In the genomic region with DNA sequence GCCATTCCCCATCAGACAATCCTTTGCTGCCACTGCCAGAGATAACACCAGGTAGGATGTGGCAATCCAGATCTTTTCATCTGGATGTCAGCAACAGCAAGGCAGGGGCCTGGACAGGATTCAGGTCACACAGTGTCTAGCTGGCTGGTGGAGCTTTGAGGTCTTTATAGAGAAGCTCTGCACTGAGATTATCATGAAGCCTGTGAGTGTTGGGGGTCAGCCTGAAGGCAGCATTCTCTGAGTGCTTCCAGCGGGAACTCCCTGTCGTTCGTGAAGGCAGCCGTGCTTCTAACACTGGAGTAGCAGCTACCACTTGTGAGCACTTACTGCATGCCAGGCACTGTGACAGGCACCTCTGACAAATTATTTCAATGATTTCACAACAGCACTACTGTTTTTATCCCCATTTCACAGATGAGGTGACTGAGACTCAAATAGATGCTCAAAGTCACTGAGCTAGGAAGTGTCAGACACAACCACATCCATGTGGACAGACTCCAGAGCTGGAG, we compare ENCODE assay signal across 24 cellular contexts.
DNase-seq lines count a peak whose midpoint lies in the region; ATAC-seq, FAIRE-seq and TF ChIP-seq lines count a peak whose summit lies in the region.
"Had no signal": no experiment of that assay in that cellular context is flagged by ENCODE, and none has a peak within 500 bp of the region (broad histone marks: within the 10 kb centered on the region; RNA-seq: fewer than 3 reads in every experiment).

No MANE protein-coding gene starts in this region.

- WGBS in H1 (ENCODE audit: extremely low coverage in 1 of 2, insufficient coverage in 1 of 2, insufficient read length in 1 of 2, insufficient replicate concordance in 2 of 2, low coverage in 1 of 2, low lambda C conversion rate in 2 of 2, missing lambda C conversion rate in 1 of 2), 2 experiments, result 87% methylated on average over 4 of the region's 4 CpGs; no CpG with 5 or more reads in 1 of the 2 experiments

- H3K27me3 Mint-ChIP-seq in neural progenitor cell (ENCODE audit: insufficient read depth, low read depth), result no peaks in the 10 kb centered on the region

- H3K9me3 ChIP-seq in H1 (ENCODE audit: insufficient read depth in 2 of 2, low read depth in 1 of 2, low read length in 1 of 2), result peaks cover 3 to 6% of the 10 kb centered on the region in 2 experiments; a peak in 1 of 4 replicates
- H3K9me3 ChIP-seq in neural progenitor cell (ENCODE audit: low read depth), result peaks cover 12% of the 10 kb centered on the region

- ATAC-seq in GM18498 (IDR thresholded peaks at IDR 0.05; ENCODE audit: unreplicated experiment) (no peak), left colon (no peak)
- ATAC-seq: activated CD8-positive, alpha-beta T cell treated with anti-CD3 and anti-CD28 coated beads, Interleukin-2, amount 10 ng/mL, durations not matched to agents 7 days and 5 days; natural killer cell had no signal

- peaks cover 17% of the 10 kb centered on the region for H3K9me3 Mint-ChIP-seq in neural progenitor cell

- H2BK12ac ChIP-seq in H1 (ENCODE audit: low read depth, low read length), result no peak overlapping the region

- H3K36me3 Mint-ChIP-seq in neural progenitor cell, result peaks cover 5% of the 10 kb centered on the region

- no peak for FAIRE-seq in H1 (lab: Jason Lieb, UNC)
- FAIRE-seq: GM18507, islet of Langerhans, TTC549 had no signal

- no peak overlapping the region for H3K4ac ChIP-seq in H1 (replicated peaks; ENCODE audit: insufficient read length, low read depth, low read length)

- H2BK120ac ChIP-seq in H1 (replicated peaks; ENCODE audit: low read depth, low read length), result no peak overlapping the region

- no peak overlapping the region for H4K5ac ChIP-seq in H1 (ENCODE audit: insufficient read length, low read depth, low read length)

- H3K27me3 ChIP-seq in H1 (replicated peaks in 1 of 4; ENCODE audit: control insufficient read depth in 3 of 4, extremely low read depth in 1 of 4, insufficient read depth in 3 of 4, low read length in 3 of 4), result no peaks in the 10 kb centered on the region
- H3K27me3 ChIP-seq in neural progenitor cell, result no peaks in the 10 kb centered on the region
- H3K27me3 ChIP-seq: Peyer's patch, stomach, tibial nerve had no signal

- H3K23ac ChIP-seq in H1 (ENCODE audit: insufficient read length), result no peak overlapping the region

- CTCF ChIA-PET in H1 (lab: Charles Lee; ENCODE audit: partially characterized antibody), result interaction anchor here (1.0 to 2.6 kb wide), 6 partner anchors 12 to 137 kb away, joined by 3 to 11 read pairs (median 6); partner anchors contain the start of gene HK2

- H3K79me2 ChIP-seq in H1 (ENCODE audit: control insufficient read depth in 1 of 2, insufficient read depth in 2 of 2, low read length in 2 of 2) (no peaks in the 10 kb centered on the region), neural progenitor cell (ENCODE audit: low read depth) (no peaks in the 10 kb centered on the region)

- H3K9ac ChIP-seq in H1 (replicated peaks in 1 of 4; ENCODE audit: extremely low read depth in 1 of 4, low read depth in 3 of 4, low read length in 3 of 4) (no peak overlapping the region), neural progenitor cell (no peak overlapping the region)

- no peak for TF ChIP-seq EP300 in H1 (IDR thresholded peaks at IDR 0.05; ENCODE audit: borderline replicate concordance in 1 of 2, low read depth in 2 of 2, low read length in 2 of 2)

- H3K14ac ChIP-seq in H1 (ENCODE audit: insufficient read length), result no peak overlapping the region

- H4K20me1 ChIP-seq in H1 (replicated peaks in 1 of 2; ENCODE audit: control insufficient read depth in 1 of 2, insufficient read depth in 2 of 2, low read length in 2 of 2) (no peaks in the 10 kb centered on the region), neural progenitor cell (ENCODE audit: low read depth) (no peaks in the 10 kb centered on the region)

- no peaks in the 10 kb centered on the region for H3K23me2 ChIP-seq in H1 (ENCODE audit: low read depth, low read length)

- H2BK20ac ChIP-seq in H1 (ENCODE audit: low read length), result 0 out of 2 replicates have a peak overlapping the region, but pooled peaks have one; percentile 6

- no peaks in the 10 kb centered on the region for H3K79me1 ChIP-seq in H1 (ENCODE audit: low read depth, low read length)

- H3F3A ChIP-seq in neural progenitor cell (ENCODE audit: low read depth), result peaks cover 19% of the 10 kb centered on the region

- H3K4me1 Mint-ChIP-seq in neural progenitor cell, result peaks cover 31% of the 10 kb centered on the region
- H3K4me1 Mint-ChIP-seq: natural killer cell had no signal

- H3K27ac ChIP-seq in H1 (ENCODE audit: low read depth, low read length) (no peak overlapping the region), neural progenitor cell (no peak overlapping the region)
- H3K27ac ChIP-seq: SJCRH30, tibial nerve had no signal

- TF ChIP-seq CTCF in H1 (IDR thresholded peaks at IDR 0.05; ENCODE audit: control extremely low read depth in 1 of 3, insufficient read depth in 1 of 3, low read depth in 1 of 3, low read length in 3 of 3) (no peak), neural progenitor cell (IDR thresholded peaks at IDR 0.05) (no peak)

- intact Hi-C loops in left colon (cut with DNase I, micrococcal nuclease), result no loop called here

- H3K27ac Mint-ChIP-seq in neural progenitor cell, result peak overlapping the region; percentile 36
- H3K27ac Mint-ChIP-seq: activated CD8-positive, alpha-beta T cell treated with anti-CD3 and anti-CD28 coated beads, Interleukin-2, amount 10 ng/mL, durations not matched to agents 7 days and 5 days; activated naive CD8-positive, alpha-beta T cell; natural killer cell had no signal

- no peak for TF ChIP-seq POLR2A in H1 (IDR thresholded peaks at IDR 0.05; ENCODE audit: control extremely low read depth in 1 of 2, low read depth in 2 of 2, low read length in 2 of 2)

- H3K4me3 ChIP-seq in H1 (ENCODE audit: extremely low read depth in 1 of 4, insufficient read depth in 2 of 4, low read depth in 3 of 4, low read length in 4 of 4) (no peak overlapping the region), neural progenitor cell (no peak overlapping the region)
- H3K4me3 ChIP-seq: Peyer's patch, SJCRH30, stomach, tibial nerve had no signal

- H3K4me3 Mint-ChIP-seq in neural progenitor cell, result no peak overlapping the region
- H3K4me3 Mint-ChIP-seq: activated CD8-positive, alpha-beta T cell treated with anti-CD3 and anti-CD28 coated beads, Interleukin-2, amount 10 ng/mL, durations not matched to agents 7 days and 5 days; activated naive CD8-positive, alpha-beta T cell; natural killer cell had no signal

- H2BK15ac ChIP-seq in H1 (ENCODE audit: low read length), result peak overlapping the region; percentile 55; the same call in 1 of the 2 replicates

- no peak overlapping the region for H3K18ac ChIP-seq in H1 (ENCODE audit: extremely low read depth, low read length)

- POLR2A ChIA-PET in H1 (lab: Charles Lee; ENCODE audit: partially characterized antibody), result no interaction called here

- no peak overlapping the region for H4K91ac ChIP-seq in H1 (replicated peaks; ENCODE audit: insufficient read length, low read length)

- no peak overlapping the region for H2AK5ac ChIP-seq in H1 (ENCODE audit: low read depth, low read length)

- H3K4me1 ChIP-seq in H1 (replicated peaks in 1 of 4; ENCODE audit: control insufficient read depth in 3 of 4, insufficient read depth in 4 of 4, low read length in 3 of 4) (peaks cover 0 to 8% (median 3%) of the 10 kb centered on the region in 4 experiments; a peak in 4 of 7 replicates), neural progenitor cell (peaks cover 31% of the 10 kb centered on the region)
- H3K4me1 ChIP-seq: tibial nerve had no signal

- H3K4me2 ChIP-seq in H1 (ENCODE audit: insufficient read depth in 1 of 2, low read depth in 2 of 2, low read length in 2 of 2), result no peak overlapping the region
- H3K4me2 ChIP-seq in neural progenitor cell, result no peak overlapping the region

- H3K36me3 ChIP-seq in H1 (ENCODE audit: control insufficient read depth in 2 of 4, insufficient read depth in 4 of 4, low read length in 3 of 4) (no peaks in the 10 kb centered on the region; a peak in 1 of 8 replicates), neural progenitor cell (no peaks in the 10 kb centered on the region)
- H3K36me3 ChIP-seq: Peyer's patch, SJCRH30, stomach, tibial nerve had no signal

- peak; percentile 33 for DNase-seq in EH (ENCODE audit: low read depth)
- peak; percentile 33 for DNase-seq in NCI-H82 (lab: John Stamatoyannopoulos, UW)
- DNase-seq in H1 (ENCODE audit: low read depth in 1 of 2, low spot score in 2 of 2), result no peak
- DNase-seq in neural progenitor cell (ENCODE audit: low spot score), result no peak
- DNase-seq in NCI-H748 (lab: John Stamatoyannopoulos, UW; ENCODE audit: unreplicated experiment), result no peak
- DNase-seq in left colon, result no peak
- DNase-seq: activated CD4-positive, alpha-beta T cell treated with anti-CD3 and anti-CD28 coated beads for 1 hour; activated CD8-positive, alpha-beta T cell treated with anti-CD3 and anti-CD28 coated beads, Interleukin-2, amount 10 ng/mL, durations not matched to agents 7 days and 5 days; activated T-cell treated with anti-CD3 and anti-CD28 coated beads for 4 hours; aorta; C1 segment of cervical spinal cord; caudate nucleus; Kasumi-1; natural killer cell; NCI-H510A; Peyer's patch; SJCRH30; stomach had no signal

- no peak overlapping the region for H2BK5ac ChIP-seq in H1 (ENCODE audit: low read depth, low read length)

- H2AFZ ChIP-seq in H1 (ENCODE audit: low read length) (no peak overlapping the region), neural progenitor cell (replicated peaks) (no peak overlapping the region)

- no peak for TF ChIP-seq RAD21 in H1 (IDR thresholded peaks at IDR 0.05 in 1 of 2, conservative IDR thresholded peaks at IDR 0.05 in 1 of 2; ENCODE audit: low read depth in 2 of 2, low read length in 2 of 2)

- H3K56ac ChIP-seq in H1 (replicated peaks; ENCODE audit: insufficient read length, low read depth, low read length), result no peak overlapping the region

- H4K8ac ChIP-seq in H1 (ENCODE audit: extremely low read depth, insufficient read depth, low read length), result no peak overlapping the region

TF ChIP-seq in H1, 55 proteins besides CTCF, POLR2A, EP300 and RAD21:
- no peak for TF ChIP-seq JUN (IDR thresholded peaks at IDR 0.05; ENCODE audit: low read depth, low read length)

Comparison
In these comparisons a context has a peak if more than half of its experiments do, and no peak if none do; other contexts are left out.
1. DNase-seq: peak in EH (single experiment) and NCI-H82 (single experiment); none in H1 (0 of 2), neural progenitor cell (single experiment), NCI-H748 (single experiment) and left colon (0 of 2).